In the genomic region with DNA sequence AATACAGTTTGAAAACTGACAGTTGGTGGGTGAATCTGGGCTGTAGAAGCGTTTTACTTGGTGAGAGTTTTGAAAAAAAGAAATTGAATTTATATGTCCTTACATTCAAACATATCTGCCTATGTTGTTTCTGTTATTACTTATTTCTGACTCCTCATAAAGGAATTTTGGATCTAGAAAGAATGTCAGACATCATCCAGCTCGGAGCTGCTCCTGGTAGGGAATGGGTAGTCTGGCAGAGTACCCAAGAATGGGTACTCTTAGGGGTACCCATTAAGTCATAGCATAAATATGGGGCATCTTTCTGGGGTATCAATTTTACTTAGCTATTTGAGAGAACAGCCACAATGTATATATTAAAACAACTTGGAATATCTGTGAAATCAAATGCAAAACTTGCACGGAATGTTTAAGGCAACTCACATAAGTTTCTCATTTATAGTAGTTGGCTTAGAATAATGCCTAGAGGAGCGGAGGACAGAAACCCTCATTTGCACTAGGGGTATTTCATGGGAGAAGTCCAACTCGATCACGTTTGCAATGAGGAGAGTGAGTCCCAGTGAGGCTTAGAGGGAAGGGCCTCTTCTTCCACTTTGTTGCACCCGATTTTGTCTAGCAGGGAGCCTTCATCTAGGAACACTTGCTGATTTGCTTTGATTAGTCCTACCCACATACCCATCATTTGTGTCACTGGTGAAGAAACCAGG, we compare ENCODE assay signal across 1 cellular context.
TF ChIP-seq lines count a peak whose summit lies in the region.

No MANE protein-coding gene starts in this region.

TF ChIP-seq in endothelial cell of umbilical vein, 7 proteins besides CTCF, POLR2A, EP300 and RAD21:
- no peak for TF ChIP-seq POLR2AphosphoS5 (IDR thresholded peaks at IDR 0.05; ENCODE audit: insufficient read depth, low read depth, low read length)
- TF ChIP-seq GATA2 (IDR thresholded peaks at IDR 0.05; ENCODE audit: insufficient read depth, insufficient read length, low read depth, low read length): no peak
- TF ChIP-seq JUN (IDR thresholded peaks at IDR 0.05; ENCODE audit: borderline replicate concordance, insufficient read depth, insufficient read length, low read depth): no peak
- no peak for TF ChIP-seq FOS (IDR thresholded peaks at IDR 0.05; ENCODE audit: borderline replicate concordance, insufficient read depth, low read length)
- TF ChIP-seq EZH2 (IDR thresholded peaks at IDR 0.05; ENCODE audit: borderline replicate concordance, low read depth, low read length, severe bottlenecking): no peak
- TF ChIP-seq, protein P1, sequence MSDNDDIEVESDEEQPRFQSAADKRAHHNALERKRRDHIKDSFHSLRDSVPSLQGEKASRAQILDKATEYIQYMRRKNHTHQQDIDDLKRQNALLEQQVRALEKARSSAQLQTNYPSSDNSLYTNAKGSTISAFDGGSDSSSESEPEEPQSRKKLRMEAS (IDR thresholded peaks at IDR 0.05; ENCODE audit: insufficient read depth, insufficient read length): no peak
- TF ChIP-seq MYC (IDR thresholded peaks at IDR 0.05; ENCODE audit: low read depth, low read length): no peak
